ENCODE assay signal across 18 cellular contexts in genomic region chr6:33875141-33875581, GRCh38.
DNase-seq lines count a peak whose midpoint lies in the region; ATAC-seq, FAIRE-seq and TF ChIP-seq lines count a peak whose summit lies in the region.
"Had no signal": no experiment of that assay in that cellular context is flagged by ENCODE, and none has a peak within 500 bp of the region (broad histone marks: within the 10 kb centered on the region; RNA-seq: fewer than 3 reads in every experiment).

No MANE protein-coding gene starts in this region.

- H3K4me1 ChIP-seq in heart right ventricle (no peaks in the 10 kb centered on the region), mesendoderm (ENCODE audit: control insufficient read depth, low read depth, low read length) (no peaks in the 10 kb centered on the region), thyroid gland (peaks cover 0 to 9% of the 10 kb centered on the region in 2 donors), kidney (ENCODE audit: control insufficient read depth in 1 of 2, insufficient read depth in 1 of 2, low read depth in 1 of 2, low read length in 2 of 2) (no peaks in the 10 kb centered on the region)
- H3K4me1 ChIP-seq: HAP-1, Peyer's patch had no signal

- H3K36me3 ChIP-seq in heart right ventricle (no peaks in the 10 kb centered on the region), mesendoderm (ENCODE audit: control insufficient read depth, insufficient read depth, low read length) (no peaks in the 10 kb centered on the region), thyroid gland (no peaks in the 10 kb centered on the region), kidney (ENCODE audit: control insufficient read depth in 1 of 2, insufficient read depth in 2 of 2, low read length in 2 of 2) (no peaks in the 10 kb centered on the region)
- H3K36me3 ChIP-seq: HAP-1, Peyer's patch had no signal

- no peak for TF ChIP-seq CTCF in heart right ventricle (IDR thresholded peaks at IDR 0.05)
- no peak for TF ChIP-seq CTCF in thyroid gland (IDR thresholded peaks at IDR 0.05)
- TF ChIP-seq CTCF in kidney (IDR thresholded peaks at IDR 0.05; ENCODE audit: borderline replicate concordance, extremely low read depth, insufficient read depth): no peak

- no peak overlapping the region for H3K4ac ChIP-seq in mesendoderm (ENCODE audit: low read depth, low read length)

- FAIRE-seq in kidney (lab: Jason Lieb, UNC): no peak

- no peak overlapping the region for H4K8ac ChIP-seq in mesendoderm (ENCODE audit: low read depth, low read length)

- no peak overlapping the region for H2AK5ac ChIP-seq in mesendoderm (ENCODE audit: low read length)

- no peak overlapping the region for H2BK5ac ChIP-seq in mesendoderm (ENCODE audit: low read length)

- peak; percentile 6 for DNase-seq in left ventricle myocardium superior
- no peak for DNase-seq in heart right ventricle
- DNase-seq in T-helper 17 cell: no peak
- no peak for DNase-seq in mesendoderm
- peak; percentile 71 to 76 for DNase-seq in thyroid gland
- DNase-seq in GM19238 (ENCODE audit: insufficient read length, low spot score): no peak
- no peak for DNase-seq in kidney
- DNase-seq: Caco-2, IMR-90, Kasumi-1, NCI-H187, NCI-H446, Peyer's patch, SHP77 had no signal

- H4K5ac ChIP-seq in mesendoderm (ENCODE audit: low read length): no peak overlapping the region

- H3K23ac ChIP-seq in mesendoderm (ENCODE audit: low read length): no peak overlapping the region

- H3K27ac ChIP-seq in heart right ventricle (no peak overlapping the region), mesendoderm (ENCODE audit: low read depth, low read length) (no peak overlapping the region), thyroid gland (no peak overlapping the region), kidney (ENCODE audit: low read depth in 2 of 2, low read length in 2 of 2) (no peak overlapping the region)
- H3K27ac ChIP-seq: Peyer's patch had no signal

- peaks cover 8% of the 10 kb centered on the region for H3K4me1 Mint-ChIP-seq in T-helper 17 cell
- H3K4me1 Mint-ChIP-seq: CD14-positive monocyte had no signal

- H3K9me3 ChIP-seq in heart right ventricle (no peaks in the 10 kb centered on the region), T-helper 17 cell (ENCODE audit: control insufficient read depth, low read length, poor library complexity, severe bottlenecking) (no peaks in the 10 kb centered on the region), thyroid gland (no peaks in the 10 kb centered on the region), kidney (ENCODE audit: control insufficient read depth in 1 of 2, low read length in 2 of 2) (no peaks in the 10 kb centered on the region)
- H3K9me3 ChIP-seq: Caco-2, HAP-1, Peyer's patch, SK-N-SH had no signal

- H3K79me1 ChIP-seq in mesendoderm (ENCODE audit: low read length): no peaks in the 10 kb centered on the region

- H3K27me3 ChIP-seq in heart right ventricle (peaks cover 0 to 78% (median 54%) of the 10 kb centered on the region in 7 donors), mesendoderm (ENCODE audit: insufficient read depth, low read length, poor library complexity) (no peaks in the 10 kb centered on the region), thyroid gland (no peaks in the 10 kb centered on the region)
- H3K27me3 ChIP-seq: Peyer's patch had no signal

- H3K9ac ChIP-seq in mesendoderm (ENCODE audit: low read length) (no peak overlapping the region), kidney (ENCODE audit: low read length in 2 of 2) (no peak overlapping the region)
- H3K9ac ChIP-seq: SK-N-SH had no signal

- TF ChIP-seq POLR2A in thyroid gland (IDR thresholded peaks at IDR 0.05): no peak

- H2BK120ac ChIP-seq in mesendoderm (ENCODE audit: low read depth, low read length): no peak overlapping the region

- peaks cover 42% of the 10 kb centered on the region for H3K27me3 Mint-ChIP-seq in T-helper 17 cell

- no peak overlapping the region for H3K18ac ChIP-seq in mesendoderm (ENCODE audit: low read length)

- H3K27ac Mint-ChIP-seq in T-helper 17 cell: no peak overlapping the region
- H3K27ac Mint-ChIP-seq: CD14-positive monocyte had no signal

- H3K56ac ChIP-seq in mesendoderm (ENCODE audit: low read length): peak overlapping the region; percentile 22

- intact Hi-C loops in left ventricle myocardium superior (cut with micrococcal nuclease) (no loop called here), heart right ventricle (cut with DNase I) (no loop called here), thyroid gland (cut with DNase I) (no loop called here), kidney (cut with DNase I) (no loop called here)

- WGBS in heart right ventricle, 2 donors: 48 to 57% methylated on average over 6 of the region's 6 CpGs
- no CpG with 5 or more reads among the region's 6 CpGs for WGBS in mesendoderm (ENCODE audit: extremely low coverage, insufficient coverage, low lambda C conversion rate)
- 39 to 40% methylated on average over 5 to 6 of the region's 6 CpGs for WGBS in thyroid gland, 2 donors

- no peak overlapping the region for H3K4me2 ChIP-seq in mesendoderm (ENCODE audit: low read length)
- H3K4me2 ChIP-seq: SK-N-SH had no signal

- peak overlapping the region; percentile 43 for H3K4me3 Mint-ChIP-seq in T-helper 17 cell

- H2BK15ac ChIP-seq in mesendoderm (replicated peaks; ENCODE audit: low read depth): no peak overlapping the region

- ATAC-seq in left ventricle myocardium superior: no peak
- ATAC-seq in heart right ventricle: no peak
- ATAC-seq in T-helper 17 cell: no peak
- ATAC-seq in GM18861 (IDR thresholded peaks at IDR 0.05; ENCODE audit: unreplicated experiment): no peak

- H3K4me3 ChIP-seq in heart right ventricle (no peak overlapping the region), mesendoderm (ENCODE audit: low read length) (no peak overlapping the region), thyroid gland (replicated peaks in 1 of 3) (no peak overlapping the region), kidney (ENCODE audit: low read length in 2 of 2) (no peak overlapping the region)
- H3K4me3 ChIP-seq: HAP-1, Peyer's patch had no signal

- H3K79me2 ChIP-seq in mesendoderm (ENCODE audit: control insufficient read depth, insufficient read depth, low read length): no peaks in the 10 kb centered on the region

- H3K36me3 Mint-ChIP-seq in T-helper 17 cell (ENCODE audit: low read depth): no peaks in the 10 kb centered on the region
- H3K36me3 Mint-ChIP-seq: CD14-positive monocyte had no signal

Comparison
In these comparisons a context has a peak if more than half of its experiments do, and no peak if none do; other contexts are left out.
1. DNase-seq: peak in left ventricle myocardium superior (single experiment) and thyroid gland (2 of 2); none in heart right ventricle (0 of 2), T-helper 17 cell (0 of 3), mesendoderm (single experiment), GM19238 (single experiment) and kidney (single experiment).